21 cellular contexts compared by ENCODE assay signal in genomic region chr22:30930228-30930627, GRCh38. TPM values are rescaled to one million over a fixed set of nuclear protein-coding genes. Genes with fewer than 3 reads are reported as not detected.
DNase-seq lines count a peak whose midpoint lies in the region; ATAC-seq lines count a peak whose summit lies in the region.
"Had no signal": no experiment of that assay in that cellular context is flagged by ENCODE, and none has a peak within 500 bp of the region (broad histone marks: within the 10 kb centered on the region; RNA-seq: fewer than 3 reads in every experiment).

No MANE protein-coding gene starts in this region.

- DNase-seq in activated naive CD4-positive, alpha-beta T cell treated with anti-CD3 and anti-CD28 coated beads, Interleukin-2, amount 50 U/mL, for 72 hours (ENCODE audit: low spot score in 2 of 2): no peak
- no peak for DNase-seq in activated naive CD4-positive, alpha-beta T cell treated with anti-CD3 and anti-CD28 coated beads, Interleukin-2, amount 50 U/mL, for 16 hours
- DNase-seq in T-cell (no peak), left lobe of liver (ENCODE audit: low spot score) (peak; percentile 28), epidermal melanocyte (ENCODE audit: insufficient read length, low spot score) (no peak)
- no peak for DNase-seq in stimulated activated effector memory CD8-positive, alpha-beta T cell treated with anti-CD3 and anti-CD28 coated beads, Interleukin-12 subunit alpha, Interleukin-12 subunit beta, amount 100 ng/mL, for 72 hours (ENCODE audit: low spot score in 2 of 2)
- DNase-seq: Caco-2, DMS 273 treated with DMSO at 0.1 percent for 48 hours, DMS79 treated with DMSO at 0.1 percent for 48 hours, KBM-7, MM.1S, NCI-H1092 treated with DMSO at 0.1 percent for 48 hours, NCI-H146, NCI-H2029, NCI-H2227 treated with DMSO at 0.1 percent for 48 hours, NCI-H510A, PC-9, RPMI8226, SHP77 had no signal

- H3K27me3 Mint-ChIP-seq in T-cell: no peaks in the 10 kb centered on the region

- H3K36me3 Mint-ChIP-seq in activated naive CD4-positive, alpha-beta T cell treated with anti-CD3 and anti-CD28 coated beads, Interleukin-2, amount 50 U/mL, for 72 hours: peaks cover 14% of the 10 kb centered on the region in 2 donors
- peaks cover 74% of the 10 kb centered on the region for H3K36me3 Mint-ChIP-seq in T-cell
- peaks cover 94% of the 10 kb centered on the region for H3K36me3 Mint-ChIP-seq in stimulated activated effector memory CD8-positive, alpha-beta T cell treated with anti-CD3 and anti-CD28 coated beads, Interleukin-12 subunit alpha, Interleukin-12 subunit beta, amount 100 ng/mL, for 72 hours

- CTCF ChIA-PET in T-cell (lab: Charles Lee): interaction anchor here in 1 of 2 donors (1.0 kb wide), 1 partner anchor 11 kb away, joined by 3 read pairs; no protein-coding TSS in a partner anchor

- no peak overlapping the region for H3K4me3 Mint-ChIP-seq in T-cell
- no peak overlapping the region for H3K4me3 Mint-ChIP-seq in stimulated activated effector memory CD8-positive, alpha-beta T cell treated with anti-CD3 and anti-CD28 coated beads, Interleukin-12 subunit alpha, Interleukin-12 subunit beta, amount 100 ng/mL, for 72 hours

- POLR2A ChIA-PET in T-cell (lab: Charles Lee): no interaction called here

- H3K9me3 Mint-ChIP-seq in activated naive CD4-positive, alpha-beta T cell treated with anti-CD3 and anti-CD28 coated beads, Interleukin-2, amount 50 U/mL, for 72 hours: no peaks in the 10 kb centered on the region
- no peaks in the 10 kb centered on the region for H3K9me3 Mint-ChIP-seq in T-cell
- no peaks in the 10 kb centered on the region for H3K9me3 Mint-ChIP-seq in stimulated activated effector memory CD8-positive, alpha-beta T cell treated with anti-CD3 and anti-CD28 coated beads, Interleukin-12 subunit alpha, Interleukin-12 subunit beta, amount 100 ng/mL, for 72 hours

- H3K4me1 Mint-ChIP-seq in T-cell: peaks cover 29 to 40% (median 36%) of the 10 kb centered on the region in 3 donors
- H3K4me1 Mint-ChIP-seq in stimulated activated effector memory CD8-positive, alpha-beta T cell treated with anti-CD3 and anti-CD28 coated beads, Interleukin-12 subunit alpha, Interleukin-12 subunit beta, amount 100 ng/mL, for 72 hours: peaks cover 16% of the 10 kb centered on the region

- no peak for ATAC-seq in activated naive CD4-positive, alpha-beta T cell treated with anti-CD3 and anti-CD28 coated beads, Interleukin-2, amount 50 U/mL, for 72 hours
- ATAC-seq in T-cell (replicated peaks in 1 of 4): no peak
- no peak for ATAC-seq in left lobe of liver
- ATAC-seq in stimulated activated effector memory CD8-positive, alpha-beta T cell treated with anti-CD3 and anti-CD28 coated beads, Interleukin-12 subunit alpha, Interleukin-12 subunit beta, amount 100 ng/mL, for 72 hours: no peak
- ATAC-seq in HG02884 (IDR thresholded peaks at IDR 0.05; ENCODE audit: unreplicated experiment): no peak
- no peak for ATAC-seq in HG03520 (IDR thresholded peaks at IDR 0.05; ENCODE audit: unreplicated experiment)

- H3K27ac Mint-ChIP-seq in activated naive CD4-positive, alpha-beta T cell treated with anti-CD3 and anti-CD28 coated beads, Interleukin-2, amount 50 U/mL, for 72 hours: peak overlapping the region; percentile 4 to 61
- H3K27ac Mint-ChIP-seq in T-cell: peak overlapping the region; percentile 36 to 85
- peak overlapping the region; percentile 88 for H3K27ac Mint-ChIP-seq in stimulated activated effector memory CD8-positive, alpha-beta T cell treated with anti-CD3 and anti-CD28 coated beads, Interleukin-12 subunit alpha, Interleukin-12 subunit beta, amount 100 ng/mL, for 72 hours

RNA-seq across cellular contexts. Expression of gene MORC2, which starts 38.3 kb away (rescaled TPM):
- total RNA-seq in activated naive CD4-positive, alpha-beta T cell treated with anti-CD3 and anti-CD28 coated beads, Interleukin-2, amount 50 U/mL, for 72 hours: 10 to 100 TPM in 1 of 2 donors, 1 to 10 TPM in 1; 8.6 to 24.0 TPM
- total RNA-seq in T-cell (10 to 100 TPM; 33.6 to 49.1 (median 45.4) TPM), left lobe of liver (11.9 TPM)

RNA-seq across cellular contexts. Expression of gene TUG1, which starts 38.8 kb away (rescaled TPM):
- total RNA-seq in activated naive CD4-positive, alpha-beta T cell treated with anti-CD3 and anti-CD28 coated beads, Interleukin-2, amount 50 U/mL, for 72 hours: 10 to 100 TPM; 36.4 to 62.1 TPM
- total RNA-seq in T-cell (100 to 1,000 TPM in 2 of 5 donors, 10 to 100 TPM in 3; 92.6 to 115 (median 94.8) TPM), left lobe of liver (18.2 TPM)

Comparison
In these comparisons a context has a peak if more than half of its experiments do, and no peak if none do; other contexts are left out.
1. H3K27ac Mint-ChIP-seq: peak in every context shown above with its lines; median percentile 88 in stimulated activated effector memory CD8-positive, alpha-beta T cell treated with anti-CD3 and anti-CD28 coated beads, Interleukin-12 subunit alpha, Interleukin-12 subunit beta, amount 100 ng/mL, for 72 hours; 60 in T-cell; 32 in activated naive CD4-positive, alpha-beta T cell treated with anti-CD3 and anti-CD28 coated beads, Interleukin-2, amount 50 U/mL, for 72 hours.